Comparison of ENCODE assay signal across 8 cellular contexts in the genomic region with DNA sequence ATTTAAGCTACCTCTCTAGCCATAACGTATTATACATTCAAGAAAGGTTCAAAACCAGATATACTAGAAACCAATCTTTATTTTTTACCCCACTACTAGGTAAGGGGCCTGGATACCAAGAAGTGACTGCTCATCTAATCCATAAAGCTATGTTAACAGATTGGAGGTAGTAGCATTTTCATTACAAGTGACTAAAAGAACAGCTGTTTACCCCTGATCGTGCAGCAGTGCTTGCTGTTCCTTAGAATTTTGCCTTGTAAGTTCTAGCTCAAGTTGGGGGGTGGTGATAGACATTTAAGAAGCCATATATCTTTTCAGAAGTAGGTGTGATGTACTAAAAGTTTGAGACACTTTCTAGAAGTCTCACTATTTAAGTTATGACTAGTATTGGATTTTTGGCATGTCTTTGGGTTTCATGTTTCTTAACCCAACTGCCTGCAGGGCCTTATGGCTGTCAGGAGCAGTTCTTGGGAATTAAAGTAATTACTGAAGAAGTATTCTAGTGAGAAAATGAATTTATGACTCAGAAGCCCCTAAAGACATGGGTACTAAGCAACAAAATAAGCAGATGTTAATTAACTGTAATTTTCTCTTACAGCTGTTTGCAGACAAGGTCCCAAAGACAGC. TPM values are rescaled to one million over a fixed set of nuclear protein-coding genes. Genes with fewer than 3 reads are reported as not detected.
DNase-seq lines count a peak whose midpoint lies in the region; ATAC-seq and TF ChIP-seq lines count a peak whose summit lies in the region.

No MANE protein-coding gene starts in this region.

- H3K4me3 ChIP-seq in iPS-18a (ENCODE audit: low read length) (peak overlapping the region; percentile 96), thoracic aorta (peak overlapping the region; percentile 99)

- peak overlapping the region; percentile 98 for H3K27ac Mint-ChIP-seq in activated T-cell treated with anti-CD3 and anti-CD28 coated beads, Interleukin-2, amount 50 U/mL, for 24 hours
- H3K27ac Mint-ChIP-seq in activated T-helper 17 cell treated with anti-CD3 and anti-CD28 coated beads, Interleukin-2, amount 50 U/mL, for 72 hours = peak overlapping the region; percentile 96

- H3K4me1 Mint-ChIP-seq in activated T-cell treated with anti-CD3 and anti-CD28 coated beads, Interleukin-2, amount 50 U/mL, for 24 hours (ENCODE audit: low read depth) = peaks cover 36% of the 10 kb centered on the region
- peaks cover 24% of the 10 kb centered on the region for H3K4me1 Mint-ChIP-seq in activated T-helper 17 cell treated with anti-CD3 and anti-CD28 coated beads, Interleukin-2, amount 50 U/mL, for 72 hours

- peak overlapping the region; percentile 9 for H3K27ac ChIP-seq in iPS-18a (ENCODE audit: low read length)
- peak overlapping the region; percentile 4 to 99 for H3K27ac ChIP-seq in thoracic aorta

- H3K4me3 Mint-ChIP-seq in activated T-cell treated with anti-CD3 and anti-CD28 coated beads, Interleukin-2, amount 50 U/mL, for 24 hours = peak overlapping the region; percentile 96
- H3K4me3 Mint-ChIP-seq in activated T-helper 17 cell treated with anti-CD3 and anti-CD28 coated beads, Interleukin-2, amount 50 U/mL, for 72 hours = peak overlapping the region; percentile 97

- peaks cover 63% of the 10 kb centered on the region for H3K36me3 ChIP-seq in iPS-18a (ENCODE audit: control insufficient read depth, low read depth, low read length)
- H3K36me3 ChIP-seq in thoracic aorta = peaks cover 37% of the 10 kb centered on the region

- TF ChIP-seq CTCF in thoracic aorta (IDR thresholded peaks at IDR 0.05) = no peak

- H3K36me3 Mint-ChIP-seq in activated T-cell treated with anti-CD3 and anti-CD28 coated beads, Interleukin-2, amount 50 U/mL, for 24 hours (ENCODE audit: low read depth) = peaks cover 78% of the 10 kb centered on the region
- peaks cover 75% of the 10 kb centered on the region for H3K36me3 Mint-ChIP-seq in activated T-helper 17 cell treated with anti-CD3 and anti-CD28 coated beads, Interleukin-2, amount 50 U/mL, for 72 hours (ENCODE audit: low read depth)

- H3K4me1 ChIP-seq in iPS-18a (ENCODE audit: control insufficient read depth, low read depth, low read length) (peaks cover 4% of the 10 kb centered on the region), thoracic aorta (ENCODE audit: control insufficient read depth in 1 of 2, low read depth in 2 of 2) (peaks cover 16 to 25% of the 10 kb centered on the region in 2 donors)

- H3K9me3 Mint-ChIP-seq in activated T-cell treated with anti-CD3 and anti-CD28 coated beads, Interleukin-2, amount 50 U/mL, for 24 hours = no peaks in the 10 kb centered on the region
- H3K9me3 Mint-ChIP-seq in activated T-helper 17 cell treated with anti-CD3 and anti-CD28 coated beads, Interleukin-2, amount 50 U/mL, for 72 hours = no peaks in the 10 kb centered on the region

- DNase-seq in activated T-cell treated with anti-CD3 and anti-CD28 coated beads, Interleukin-2, amount 50 U/mL, for 24 hours = no peak
- DNase-seq in activated T-cell treated with anti-CD3 and anti-CD28 coated beads for 4 hours = no peak
- DNase-seq in thoracic aorta (ENCODE audit: low spot score) = no peak
- DNase-seq in cerebellum (ENCODE audit: low spot score) = no peak
- no peak for DNase-seq in NCI-H2171 (lab: John Stamatoyannopoulos, UW)

- no peaks in the 10 kb centered on the region for H3K9me3 ChIP-seq in iPS-18a (ENCODE audit: control insufficient read depth, low read depth, low read length)
- no peaks in the 10 kb centered on the region for H3K9me3 ChIP-seq in thoracic aorta

- no peaks in the 10 kb centered on the region for H3K27me3 Mint-ChIP-seq in activated T-cell treated with anti-CD3 and anti-CD28 coated beads, Interleukin-2, amount 50 U/mL, for 24 hours
- H3K27me3 Mint-ChIP-seq in activated T-helper 17 cell treated with anti-CD3 and anti-CD28 coated beads, Interleukin-2, amount 50 U/mL, for 72 hours = no peaks in the 10 kb centered on the region

- ATAC-seq in activated T-helper 17 cell treated with anti-CD3 and anti-CD28 coated beads, Interleukin-2, amount 50 U/mL, for 72 hours (replicated peaks) = no peak
- no peak for ATAC-seq in thoracic aorta (ENCODE audit: insufficient number of reproducible peaks, low FRiP score, low read depth)
- no peak for ATAC-seq in HG03460 (IDR thresholded peaks at IDR 0.05; ENCODE audit: unreplicated experiment)

- no peaks in the 10 kb centered on the region for H3K27me3 ChIP-seq in iPS-18a (ENCODE audit: control insufficient read depth, insufficient read depth, low read length)
- no peaks in the 10 kb centered on the region for H3K27me3 ChIP-seq in thoracic aorta (replicated peaks; ENCODE audit: insufficient read depth)

- H3K9ac ChIP-seq in iPS-18a (ENCODE audit: low read length) = peak overlapping the region; percentile 98

RNA-seq across cellular contexts. Expression of a gene that starts 2.3 kb away (rescaled TPM):
- 1,000 to 10,000 TPM; 1,915 to 2,917 TPM for total RNA-seq in activated T-helper 17 cell treated with anti-CD3 and anti-CD28 coated beads, Interleukin-2, amount 50 U/mL, for 72 hours
- 1,000 to 10,000 TPM; 1,002 to 1,065 TPM for total RNA-seq in thoracic aorta
- total RNA-seq in cerebellum = 764 TPM

RNA-seq across cellular contexts. Expression of a gene that starts 49.1 kb away (rescaled TPM):
- 100 to 1,000 TPM; 156 to 157 TPM for total RNA-seq in activated T-helper 17 cell treated with anti-CD3 and anti-CD28 coated beads, Interleukin-2, amount 50 U/mL, for 72 hours
- total RNA-seq in thoracic aorta = 100 to 1,000 TPM; 103 to 111 TPM
- 190 TPM for total RNA-seq in cerebellum

RNA-seq across cellular contexts. Expression of a gene that starts 50.1 kb away (rescaled TPM):
- total RNA-seq in activated T-helper 17 cell treated with anti-CD3 and anti-CD28 coated beads, Interleukin-2, amount 50 U/mL, for 72 hours = 100 to 1,000 TPM in 1 of 2 donors, 10 to 100 TPM in 1; 88.7 to 134 TPM
- total RNA-seq in thoracic aorta = 10 to 100 TPM; 23.4 to 38.9 TPM
- 24.6 TPM for total RNA-seq in cerebellum
